ENCODE assay signal across 12 cellular contexts in the genomic region with DNA sequence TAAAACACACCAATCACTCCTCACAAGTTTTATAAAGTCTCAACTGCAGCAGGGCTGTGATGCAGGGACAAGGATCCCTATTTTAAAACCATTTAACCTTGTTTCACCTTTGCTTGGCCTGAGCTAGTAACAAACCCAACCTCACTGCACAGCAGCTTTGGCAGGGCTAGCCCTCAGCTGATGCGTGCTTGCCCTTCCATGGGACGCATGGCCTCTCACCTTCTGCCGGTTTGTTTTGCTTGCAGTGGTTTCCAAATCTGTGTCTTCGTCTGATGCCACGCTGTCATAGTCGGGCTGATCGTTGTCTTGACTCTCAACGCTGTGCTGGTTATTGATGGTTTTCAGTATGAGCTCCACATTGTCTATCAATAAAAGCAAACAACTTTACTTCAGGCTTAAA. TPM values are rescaled to one million over a fixed set of nuclear protein-coding genes. Genes with fewer than 3 reads are reported as not detected.
DNase-seq lines count a peak whose midpoint lies in the region; ATAC-seq and TF ChIP-seq lines count a peak whose summit lies in the region.
"Had no signal": no experiment of that assay in that cellular context is flagged by ENCODE, and none has a peak within 500 bp of the region (broad histone marks: within the 10 kb centered on the region; RNA-seq: fewer than 3 reads in every experiment).

No MANE protein-coding gene starts in this region.

- peaks cover 11% of the 10 kb centered on the region for H3K4me1 Mint-ChIP-seq in mesothelial cell of epicardium

- TF ChIP-seq POLR2A in adrenal gland (IDR thresholded peaks at IDR 0.05) (no peak), thyroid gland (IDR thresholded peaks at IDR 0.05) (no peak)

- DNase-seq in Right ventricle myocardium inferior (ENCODE audit: missing footprints) (no peak), cardiac septum (ENCODE audit: low spot score) (no peak), adrenal gland (no peak), left lobe of liver (ENCODE audit: low spot score) (peak; percentile 76), thyroid gland (no peak), mesothelial cell of epicardium (ENCODE audit: low spot score in 2 of 2, unreplicated experiment in 2 of 2) (no peak), AG08395 (ENCODE audit: low spot score) (no peak)
- DNase-seq in effector memory CD4-positive, alpha-beta T cell = no peak
- DNase-seq: GOT3, KBM-7, small intestine had no signal

- peaks cover 0 to 90% of the 10 kb centered on the region in 2 donors for H3K36me3 ChIP-seq in adrenal gland (replicated peaks in 1 of 2)
- H3K36me3 ChIP-seq in thyroid gland = peaks cover 23 to 29% of the 10 kb centered on the region in 2 donors
- peaks cover 66% of the 10 kb centered on the region for H3K36me3 ChIP-seq in effector memory CD4-positive, alpha-beta T cell (ENCODE audit: control insufficient read depth, insufficient read depth, low read length)

- H3K4me1 ChIP-seq in adrenal gland (replicated peaks in 1 of 2) (peaks cover 25 to 48% of the 10 kb centered on the region in 2 donors), thyroid gland (peaks cover 36 to 43% of the 10 kb centered on the region in 2 donors)
- H3K4me1 ChIP-seq in effector memory CD4-positive, alpha-beta T cell (ENCODE audit: control insufficient read depth, insufficient read depth, low read length, poor library complexity, severe bottlenecking) = no peaks in the 10 kb centered on the region

- TF ChIP-seq CTCF in adrenal gland (IDR thresholded peaks at IDR 0.05) (no peak), thyroid gland (IDR thresholded peaks at IDR 0.05) (no peak), mesothelial cell of epicardium (IDR thresholded peaks at IDR 0.05; ENCODE audit: unreplicated experiment) (no peak)

- no peak overlapping the region for H3K4me3 ChIP-seq in adrenal gland
- H3K4me3 ChIP-seq in thyroid gland (replicated peaks in 1 of 3) = no peak overlapping the region
- H3K4me3 ChIP-seq in effector memory CD4-positive, alpha-beta T cell (ENCODE audit: insufficient read depth, low read depth, low read length, poor library complexity, severe bottlenecking) = no peak overlapping the region
- H3K4me3 ChIP-seq: SK-N-MC had no signal

- 93 to 95% (median 94%) methylated on average over 6 to 8 of the region's 8 CpGs for WGBS in adrenal gland, 4 donors
- 91 to 93% methylated on average over 8 of the region's 8 CpGs for WGBS in thyroid gland, 2 donors

- intact Hi-C loops in Right ventricle myocardium inferior (cut with DNase I) (no loop called here), cardiac septum (cut with DNase I) (no loop called here), adrenal gland (cut with DNase I) (no loop called here), thyroid gland (cut with DNase I) (no loop called here)

- H3K9me3 Mint-ChIP-seq in mesothelial cell of epicardium = no peaks in the 10 kb centered on the region

- H3K27me3 Mint-ChIP-seq in mesothelial cell of epicardium (ENCODE audit: low read depth) = no peaks in the 10 kb centered on the region

- H3K27ac ChIP-seq in adrenal gland = peak overlapping the region in 3 of 5 donors; percentile 55 to 89 (median 83)
- H3K27ac ChIP-seq in thyroid gland = peak overlapping the region in 2 of 3 donors; percentile 24 to 93
- H3K27ac ChIP-seq in effector memory CD4-positive, alpha-beta T cell (ENCODE audit: insufficient read depth, low read length, poor library complexity, severe bottlenecking) = no peak overlapping the region
- H3K27ac ChIP-seq: SK-N-MC had no signal

- H3K27ac Mint-ChIP-seq in mesothelial cell of epicardium = no peak overlapping the region

- ATAC-seq in Right ventricle myocardium inferior = peak; percentile 76
- peak; percentile 70 for ATAC-seq in left lobe of liver

- H3K27me3 ChIP-seq in adrenal gland = no peaks in the 10 kb centered on the region
- H3K27me3 ChIP-seq in thyroid gland = no peaks in the 10 kb centered on the region
- H3K27me3 ChIP-seq in effector memory CD4-positive, alpha-beta T cell (replicated peaks; ENCODE audit: control insufficient read depth, insufficient read depth, low read length, poor library complexity, severe bottlenecking) = no peaks in the 10 kb centered on the region

- H3K4me3 Mint-ChIP-seq in mesothelial cell of epicardium = no peak overlapping the region

- H3K36me3 Mint-ChIP-seq in mesothelial cell of epicardium = peaks cover 37% of the 10 kb centered on the region

- no peaks in the 10 kb centered on the region for H3K9me3 ChIP-seq in adrenal gland (replicated peaks in 1 of 3)
- no peaks in the 10 kb centered on the region for H3K9me3 ChIP-seq in thyroid gland
- no peaks in the 10 kb centered on the region for H3K9me3 ChIP-seq in effector memory CD4-positive, alpha-beta T cell (ENCODE audit: control insufficient read depth, low read length)

RNA-seq across cellular contexts. Expression of a gene that starts 43.3 kb away (rescaled TPM):
- 47.1 TPM for total RNA-seq in Right ventricle myocardium inferior
- total RNA-seq in cardiac septum = 31.2 TPM
- 10 to 100 TPM; 35.9 to 80.9 (median 59.2) TPM for total RNA-seq in adrenal gland
- 10 to 100 TPM; 24.3 to 56.3 (median 31.6) TPM for polyA plus RNA-seq in adrenal gland
- total RNA-seq in left lobe of liver = 15.5 TPM
- total RNA-seq in thyroid gland = 10 to 100 TPM; 54.4 to 69.4 (median 60.1) TPM
- total RNA-seq in mesothelial cell of epicardium = 41.3 to 42.7 TPM (median 42.6 TPM) in 3 replicates

RNA-seq across cellular contexts. Expression of a gene that starts 46.4 kb away (rescaled TPM):
- total RNA-seq in Right ventricle myocardium inferior (22.9 TPM), cardiac septum (15.5 TPM), adrenal gland (10 to 100 TPM; 31.0 to 84.5 (median 45.6) TPM), left lobe of liver (16.6 TPM), thyroid gland (100 to 1,000 TPM; 125 to 167 (median 137) TPM), mesothelial cell of epicardium (25.1 to 28.1 TPM (median 27.6 TPM) in 3 replicates)
- polyA plus RNA-seq in adrenal gland = 10 to 100 TPM; 17.1 to 38.6 (median 17.1) TPM

RNA-seq across cellular contexts. Expression of a gene that starts 52.8 kb away (rescaled TPM):
- total RNA-seq in Right ventricle myocardium inferior (8.4 TPM), cardiac septum (9.3 TPM), adrenal gland (10 to 100 TPM in 4 of 8 donors, 1 to 10 TPM in 4; 8.8 to 18.7 (median 12.4) TPM), left lobe of liver (7.7 TPM), thyroid gland (10 to 100 TPM; 16.4 to 25.8 (median 24.3) TPM), mesothelial cell of epicardium (16.6 to 18.6 TPM (median 18.0 TPM) in 3 replicates)
- 10 to 100 TPM in 2 of 3 donors, 1 to 10 TPM in 1; 8.3 to 21.1 (median 11.3) TPM for polyA plus RNA-seq in adrenal gland
